8 cellular contexts compared by ENCODE assay signal in the genomic region with DNA sequence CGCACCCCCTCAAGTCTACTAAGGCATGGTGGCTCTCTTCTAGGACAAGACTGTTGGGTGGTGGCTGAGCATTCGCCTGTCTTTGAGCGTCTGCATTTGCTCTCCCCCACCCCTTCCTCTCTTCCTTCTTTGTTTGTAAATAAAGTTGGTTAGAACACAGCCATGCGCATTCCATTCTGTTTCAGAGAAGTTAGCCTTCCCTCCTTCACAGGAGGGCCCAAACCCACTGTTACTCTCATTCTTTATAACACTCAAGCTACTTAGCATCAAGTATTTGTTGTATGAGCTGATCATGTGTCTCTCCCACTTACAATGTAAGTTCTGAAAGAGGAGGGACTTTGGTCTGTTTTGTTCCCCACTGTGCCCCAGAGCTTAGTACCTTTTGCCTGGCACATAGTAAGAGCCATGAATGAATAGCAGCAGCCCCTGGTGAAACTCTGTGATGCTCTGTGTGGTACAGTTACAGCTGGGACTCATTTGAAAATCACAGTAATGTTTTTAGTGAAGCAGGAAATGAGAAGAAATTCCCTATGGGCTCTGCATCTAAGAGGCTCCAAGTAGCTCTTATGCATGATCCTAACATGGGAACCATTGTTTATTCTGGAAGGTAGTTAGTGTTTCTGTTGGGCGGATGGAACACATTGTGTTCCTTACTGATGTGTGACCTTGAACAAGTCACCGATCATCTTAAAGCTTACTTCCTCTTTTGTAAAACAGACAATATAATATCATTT. TPM values are rescaled to one million over a fixed set of nuclear protein-coding genes. Genes with fewer than 3 reads are reported as not detected.
DNase-seq lines count a peak whose midpoint lies in the region; ATAC-seq and TF ChIP-seq lines count a peak whose summit lies in the region.

No MANE protein-coding gene starts in this region.

- H3K4me1 ChIP-seq in CD8-positive, alpha-beta T cell (ENCODE audit: insufficient read depth, low read length), result peaks cover 71% of the 10 kb centered on the region
- H3K4me1 ChIP-seq in Karpas-422 (ENCODE audit: low read length), result peaks cover 40% of the 10 kb centered on the region
- peaks cover 6 to 14% of the 10 kb centered on the region in 2 donors for H3K4me1 ChIP-seq in aorta (ENCODE audit: control insufficient read depth in 1 of 2, insufficient read depth in 2 of 2, low read length in 2 of 2)

- ATAC-seq in CD8-positive, alpha-beta T cell, result no peak
- ATAC-seq in GM21526 (IDR thresholded peaks at IDR 0.05; ENCODE audit: low FRiP score, unreplicated experiment) (peak; percentile 50), aorta (ENCODE audit: low FRiP score) (peak; percentile 34)

- POLR2A ChIA-PET in CD8-positive, alpha-beta T cell (lab: Charles Lee), result interaction anchor here (0.7 to 1.7 kb wide), 5 partner anchors 9 to 85 kb away, joined by 4 to 5 read pairs (median 4); no protein-coding TSS in a partner anchor

- H3K27ac ChIP-seq in CD8-positive, alpha-beta T cell (ENCODE audit: low read depth, low read length), result no peak overlapping the region
- H3K27ac ChIP-seq in Karpas-422 (ENCODE audit: low read length) (peak overlapping the region; percentile 82), aorta (ENCODE audit: low read depth in 1 of 2, low read length in 2 of 2) (peak overlapping the region in 1 of 2 donors; percentile 2)

- H3K36me3 Mint-ChIP-seq in CD8-positive, alpha-beta T cell, result peaks cover 2% of the 10 kb centered on the region

- no peaks in the 10 kb centered on the region for H3K9me3 ChIP-seq in CD8-positive, alpha-beta T cell (ENCODE audit: low read length)
- no peaks in the 10 kb centered on the region for H3K9me3 ChIP-seq in Karpas-422 (ENCODE audit: low read length)
- no peaks in the 10 kb centered on the region for H3K9me3 ChIP-seq in aorta (ENCODE audit: control insufficient read depth, low read length)

- DNase-seq in CD8-positive, alpha-beta T cell, result no peak
- DNase-seq in Karpas-422 (peak; percentile 75), fibroblast of the conjunctiva (ENCODE audit: low read depth) (peak; percentile 68), aorta (no peak), GDM1 (lab: John Stamatoyannopoulos, UW) (no peak), T1000 (lab: John Stamatoyannopoulos, UW) (no peak), NCI-H1417 treated with DMSO at 0.1 percent for 48 hours (lab: John Stamatoyannopoulos, UW) (no peak)

- intact Hi-C loops in CD8-positive, alpha-beta T cell (cut with DNase I, micrococcal nuclease), result loop anchor here in 1 of 2 experiments (2.0 kb wide), 1 partner anchor 13 kb away; no protein-coding TSS in a partner anchor
- intact Hi-C loops in aorta (cut with DNase I), result no loop called here

- H3K4me1 Mint-ChIP-seq in CD8-positive, alpha-beta T cell (ENCODE audit: low read depth), result peaks cover 78% of the 10 kb centered on the region

- 63 to 66% methylated on average over 6 of the region's 6 CpGs for WGBS in aorta, 2 donors

- no peaks in the 10 kb centered on the region for H3K27me3 ChIP-seq in CD8-positive, alpha-beta T cell (ENCODE audit: insufficient read depth, low read length)
- H3K27me3 ChIP-seq in Karpas-422 (ENCODE audit: low read length) (no peaks in the 10 kb centered on the region), aorta (ENCODE audit: control insufficient read depth in 1 of 2, insufficient read depth in 2 of 2, low read length in 1 of 2) (no peaks in the 10 kb centered on the region)

- TF ChIP-seq CTCF in CD8-positive, alpha-beta T cell (IDR thresholded peaks at IDR 0.05), result no peak

- peak overlapping the region; percentile 67 for H2AFZ ChIP-seq in Karpas-422 (ENCODE audit: low read length)

- no peaks in the 10 kb centered on the region for H4K20me1 ChIP-seq in Karpas-422 (ENCODE audit: insufficient read depth, low read depth, low read length)

- no peaks in the 10 kb centered on the region for H3K27me3 Mint-ChIP-seq in CD8-positive, alpha-beta T cell (ENCODE audit: low read depth)

- no peaks in the 10 kb centered on the region for H3K9me2 ChIP-seq in Karpas-422 (replicated peaks; ENCODE audit: insufficient read depth, low read length)

- peak overlapping the region; percentile 53 for H3K9ac ChIP-seq in Karpas-422 (ENCODE audit: low read length)

- no peak overlapping the region for H3K4me3 Mint-ChIP-seq in CD8-positive, alpha-beta T cell

- H3K36me3 ChIP-seq in CD8-positive, alpha-beta T cell (ENCODE audit: insufficient read depth, low read length), result no peaks in the 10 kb centered on the region
- H3K36me3 ChIP-seq in Karpas-422 (ENCODE audit: insufficient read depth, low read length) (no peaks in the 10 kb centered on the region), aorta (ENCODE audit: control insufficient read depth in 1 of 2, insufficient read depth in 2 of 2, low read length in 1 of 2) (no peaks in the 10 kb centered on the region)

- H3K4me2 ChIP-seq in Karpas-422 (ENCODE audit: low read depth, low read length, poor library complexity, severe bottlenecking), result peak overlapping the region; percentile 64

- peak overlapping the region; percentile 24 for H3K27ac Mint-ChIP-seq in CD8-positive, alpha-beta T cell

- CTCF ChIA-PET in CD8-positive, alpha-beta T cell (lab: Charles Lee), result interaction anchor here (0.8 to 3.3 kb wide), 5 partner anchors 8 to 143 kb away, joined by 3 to 13 read pairs (median 3); no protein-coding TSS in a partner anchor

- no peaks in the 10 kb centered on the region for H3K79me2 ChIP-seq in Karpas-422 (ENCODE audit: low read length)

- no peak overlapping the region for H3K4me3 ChIP-seq in CD8-positive, alpha-beta T cell (ENCODE audit: low read depth, low read length)
- H3K4me3 ChIP-seq in Karpas-422 (ENCODE audit: low read length) (peak overlapping the region; percentile 29; the same call in 1 of the 2 replicates), aorta (ENCODE audit: low read length in 2 of 2) (no peak overlapping the region)

- no peaks in the 10 kb centered on the region for H3K9me3 Mint-ChIP-seq in CD8-positive, alpha-beta T cell

RNA-seq across cellular contexts. Expression of a gene that starts 7.7 kb away (rescaled TPM):
- 10 to 100 TPM; 49.6 to 52.9 TPM for total RNA-seq in CD8-positive, alpha-beta T cell
- total RNA-seq in Karpas-422 (2014; rRNA removed; shearing (Covaris generic); ENCODE audit: low replicate concordance), result 22.2 and 22.7 TPM in 2 replicates
- total RNA-seq in aorta, result 10 to 100 TPM; 36.1 to 49.7 TPM
- polyA plus RNA-seq in aorta, result 1 to 10 TPM; 6.1 to 8.2 TPM

Comparison
In these comparisons a context has a peak if more than half of its experiments do, and no peak if none do; other contexts are left out.
1. DNase-seq: peak in Karpas-422 (single experiment) and fibroblast of the conjunctiva (single experiment); none in CD8-positive, alpha-beta T cell (0 of 7), aorta (0 of 2), GDM1 (single experiment), T1000 (single experiment) and NCI-H1417 treated with DMSO at 0.1 percent for 48 hours (single experiment).